ENCODE assay signal across 12 cellular contexts in the genomic region with DNA sequence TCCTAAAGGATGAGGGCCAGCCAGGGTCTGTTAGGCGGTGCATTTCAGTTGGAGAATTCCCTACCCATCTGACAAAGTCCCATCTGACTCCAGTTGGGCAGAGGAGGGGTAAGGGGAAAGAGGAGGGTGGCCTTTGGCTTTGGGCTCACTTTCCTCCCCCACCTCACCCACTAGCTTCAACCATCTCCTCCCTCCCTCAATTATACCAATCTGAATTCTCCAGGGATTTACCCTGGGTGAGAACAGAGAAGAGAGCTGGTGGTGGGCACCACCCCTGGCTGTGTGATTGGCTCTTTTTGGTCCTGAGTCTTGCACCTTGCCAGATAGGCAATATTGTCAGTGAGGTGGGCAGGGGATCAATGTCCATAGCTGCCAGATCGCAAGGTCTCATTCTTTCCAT. TPM values are rescaled to one million over a fixed set of nuclear protein-coding genes. Genes with fewer than 3 reads are reported as not detected.
DNase-seq lines count a peak whose midpoint lies in the region; ATAC-seq, FAIRE-seq and TF ChIP-seq lines count a peak whose summit lies in the region.
"Had no signal": no experiment of that assay in that cellular context is flagged by ENCODE, and none has a peak within 500 bp of the region (broad histone marks: within the 10 kb centered on the region; RNA-seq: fewer than 3 reads in every experiment).

No MANE protein-coding gene starts in this region.

- no peak for FAIRE-seq in astrocyte (lab: Jason Lieb, UNC)
- FAIRE-seq: colon had no signal

- H3K36me3 Mint-ChIP-seq in astrocyte (ENCODE audit: low read depth, unreplicated experiment), result peaks cover 6% of the 10 kb centered on the region
- peaks cover 0 to 12% (median 0%) of the 10 kb centered on the region in 5 donors for H3K36me3 Mint-ChIP-seq in naive thymus-derived CD4-positive, alpha-beta T cell

- TF ChIP-seq CTCF in DOHH2 (IDR thresholded peaks at IDR 0.05; ENCODE audit: low read depth, low read length, poor library complexity, severe bottlenecking) (no peak), astrocyte (IDR thresholded peaks at IDR 0.05; ENCODE audit: insufficient read depth, low read depth, low read length) (no peak)

- H4K20me1 ChIP-seq in DOHH2 (ENCODE audit: control insufficient read depth, insufficient read depth, low read depth, low read length), result peaks cover 40% of the 10 kb centered on the region
- peaks cover 38% of the 10 kb centered on the region for H4K20me1 ChIP-seq in astrocyte (ENCODE audit: insufficient read depth, low read length)

- peak overlapping the region; percentile 94; the same call in 1 of the 2 replicates for H3K27ac ChIP-seq in DOHH2 (ENCODE audit: low read depth, low read length)
- H3K27ac ChIP-seq in HUES6 (ENCODE audit: low read depth, low read length), result peak overlapping the region; percentile 1; the same call in 1 of the 2 replicates
- H3K27ac ChIP-seq in astrocyte (ENCODE audit: low read depth, low read length), result peak overlapping the region; percentile 22
- H3K27ac ChIP-seq in naive thymus-derived CD4-positive, alpha-beta T cell (ENCODE audit: low read depth, low read length), result peak overlapping the region; percentile 92
- H3K27ac ChIP-seq: hepatocyte had no signal

- H3K4me3 ChIP-seq in DOHH2 (ENCODE audit: low read length) (peak overlapping the region; percentile 80), HUES6 (ENCODE audit: low read depth, low read length) (peak overlapping the region; percentile 98; the same call in 1 of the 2 replicates), astrocyte (ENCODE audit: insufficient read depth, low read depth, low read length) (peak overlapping the region; percentile 74)
- no peak overlapping the region for H3K4me3 ChIP-seq in naive thymus-derived CD4-positive, alpha-beta T cell (ENCODE audit: low read length)
- H3K4me3 ChIP-seq: hepatocyte had no signal

- POLR2A ChIA-PET in naive thymus-derived CD4-positive, alpha-beta T cell (lab: Charles Lee), result interaction anchor here (0.8 to 1.0 kb wide), 3 partner anchors 8 to 1077 kb away, joined by 3 to 5 read pairs (median 3); a partner anchor contains a TSS

- peaks cover 59% of the 10 kb centered on the region for H3K79me2 ChIP-seq in DOHH2 (ENCODE audit: control insufficient read depth, low read length)
- peaks cover 50% of the 10 kb centered on the region for H3K79me2 ChIP-seq in astrocyte (ENCODE audit: insufficient read depth, low read length)

- intact Hi-C loops in naive thymus-derived CD4-positive, alpha-beta T cell (cut with micrococcal nuclease), result loop anchor here (5.0 to 10.0 kb wide), 9 partner anchors 58 to 1398 kb away; a partner anchor contains a TSS

- CTCF ChIA-PET in naive thymus-derived CD4-positive, alpha-beta T cell (lab: Charles Lee), result interaction anchor here (0.7 kb wide), 1 partner anchor 369 kb away, joined by 3 read pairs; no protein-coding TSS in a partner anchor

- no peaks in the 10 kb centered on the region for H3K27me3 Mint-ChIP-seq in astrocyte (ENCODE audit: low read depth, unreplicated experiment)
- H3K27me3 Mint-ChIP-seq in naive thymus-derived CD4-positive, alpha-beta T cell, result no peaks in the 10 kb centered on the region

- H2AFZ ChIP-seq in astrocyte (ENCODE audit: low read depth, low read length), result no peak overlapping the region
- H2AFZ ChIP-seq: hepatocyte had no signal

- DNase-seq in astrocyte (ENCODE audit: low read depth) (no peak), NCI-H524 (lab: John Stamatoyannopoulos, UW) (no peak)
- DNase-seq in naive thymus-derived CD4-positive, alpha-beta T cell, result no peak
- DNase-seq: NCI-H1930, SHP77 treated with DMSO at 0.1 percent for 48 hours had no signal

- peaks cover 64% of the 10 kb centered on the region for H3F3A ChIP-seq in DOHH2 (ENCODE audit: control insufficient read depth, insufficient read depth)

- peaks cover 20% of the 10 kb centered on the region for H3K4me1 Mint-ChIP-seq in astrocyte (ENCODE audit: low read depth, unreplicated experiment)
- peaks cover 20 to 64% (median 54%) of the 10 kb centered on the region in 7 donors for H3K4me1 Mint-ChIP-seq in naive thymus-derived CD4-positive, alpha-beta T cell

- ATAC-seq in naive thymus-derived CD4-positive, alpha-beta T cell, result no peak
- ATAC-seq in GM21423 (IDR thresholded peaks at IDR 0.05; ENCODE audit: unreplicated experiment), result no peak
- ATAC-seq in HG03442 (IDR thresholded peaks at IDR 0.05; ENCODE audit: unreplicated experiment), result no peak

- H3K4me1 ChIP-seq in DOHH2 (ENCODE audit: control insufficient read depth, low read length) (peaks cover 57% of the 10 kb centered on the region), HUES6 (ENCODE audit: control insufficient read depth, insufficient read depth, low read length) (peaks cover 51% of the 10 kb centered on the region), astrocyte (ENCODE audit: insufficient read depth, low read length) (peaks cover 66% of the 10 kb centered on the region)
- H3K4me1 ChIP-seq in naive thymus-derived CD4-positive, alpha-beta T cell (ENCODE audit: control insufficient read depth in 2 of 2, insufficient read depth in 2 of 2, low read length in 2 of 2), result peaks cover 13 to 19% of the 10 kb centered on the region in 2 donors

- H3K9me2 ChIP-seq in DOHH2 (replicated peaks; ENCODE audit: control insufficient read depth, low read length), result no peaks in the 10 kb centered on the region

- no peak overlapping the region for H3K27ac Mint-ChIP-seq in astrocyte (ENCODE audit: unreplicated experiment)
- peak overlapping the region in 8 of 9 donors; percentile 38 to 92 (median 72) for H3K27ac Mint-ChIP-seq in naive thymus-derived CD4-positive, alpha-beta T cell

- peak overlapping the region; percentile 69 for H3K4me2 ChIP-seq in DOHH2 (ENCODE audit: low read length)
- H3K4me2 ChIP-seq in astrocyte (ENCODE audit: low read length), result peak overlapping the region; percentile 97
- H3K4me2 ChIP-seq: hepatocyte had no signal

- no peaks in the 10 kb centered on the region for H3K9me3 Mint-ChIP-seq in astrocyte (ENCODE audit: unreplicated experiment)
- no peaks in the 10 kb centered on the region for H3K9me3 Mint-ChIP-seq in naive thymus-derived CD4-positive, alpha-beta T cell

- H3K27me3 ChIP-seq in DOHH2 (ENCODE audit: control insufficient read depth, low read length), result no peaks in the 10 kb centered on the region
- no peaks in the 10 kb centered on the region for H3K27me3 ChIP-seq in HUES6 (ENCODE audit: control insufficient read depth, insufficient read depth, low read length)
- no peaks in the 10 kb centered on the region for H3K27me3 ChIP-seq in astrocyte (ENCODE audit: insufficient read depth, low read length)
- H3K27me3 ChIP-seq in naive thymus-derived CD4-positive, alpha-beta T cell (ENCODE audit: control insufficient read depth in 2 of 2, insufficient read depth in 2 of 2, low read length in 2 of 2), result no peaks in the 10 kb centered on the region
- H3K27me3 ChIP-seq: hepatocyte had no signal

- no peaks in the 10 kb centered on the region for H3K9me3 ChIP-seq in DOHH2 (ENCODE audit: control insufficient read depth, insufficient read depth, low read length)
- H3K9me3 ChIP-seq in HUES6 (ENCODE audit: control insufficient read depth, insufficient read depth, low read depth, low read length), result no peaks in the 10 kb centered on the region
- no peaks in the 10 kb centered on the region for H3K9me3 ChIP-seq in astrocyte (ENCODE audit: insufficient read depth, low read depth, low read length)
- no peaks in the 10 kb centered on the region for H3K9me3 ChIP-seq in naive thymus-derived CD4-positive, alpha-beta T cell (ENCODE audit: control insufficient read depth in 2 of 3, low read length in 3 of 3)
- H3K9me3 ChIP-seq: HAP-1 had no signal

- no peak overlapping the region for H3K4me3 Mint-ChIP-seq in astrocyte (ENCODE audit: unreplicated experiment)
- H3K4me3 Mint-ChIP-seq in naive thymus-derived CD4-positive, alpha-beta T cell, result peak overlapping the region in 3 of 10 donors; percentile 9 to 87 (median 51)

- H3K36me3 ChIP-seq in DOHH2 (ENCODE audit: control insufficient read depth, low read length) (peaks cover 77% of the 10 kb centered on the region), HUES6 (ENCODE audit: control insufficient read depth, insufficient read depth, low read length) (peaks cover 66% of the 10 kb centered on the region), astrocyte (ENCODE audit: insufficient read depth, low read length) (peaks cover 19% of the 10 kb centered on the region)
- H3K36me3 ChIP-seq in naive thymus-derived CD4-positive, alpha-beta T cell (ENCODE audit: control insufficient read depth in 2 of 3, insufficient read depth in 3 of 3, low read length in 3 of 3), result peaks cover 3 to 58% (median 8%) of the 10 kb centered on the region in 3 experiments

- H3K9ac ChIP-seq in HUES6 (ENCODE audit: low read length), result peak overlapping the region; percentile 96
- H3K9ac ChIP-seq in astrocyte (ENCODE audit: low read length), result peak overlapping the region; percentile 85

RNA-seq across cellular contexts. Expression of a gene that starts 3.2 kb away (rescaled TPM):
- 109 and 199 TPM in 2 replicates for total RNA-seq in astrocyte
- 100 to 1,000 TPM in 2 of 5 experiments, 10 to 100 TPM in 3; 90.0 to 180 (median 95.3) TPM for total RNA-seq in naive thymus-derived CD4-positive, alpha-beta T cell
- 10 to 100 TPM; 35.7 to 41.0 TPM for polyA plus RNA-seq in naive thymus-derived CD4-positive, alpha-beta T cell

RNA-seq across cellular contexts. Expression of a gene that starts 8.9 kb away (rescaled TPM):
- total RNA-seq in astrocyte, result 11.1 and 13.9 TPM in 2 replicates
- total RNA-seq in naive thymus-derived CD4-positive, alpha-beta T cell, result 10 to 100 TPM; 13.9 to 24.2 (median 22.5) TPM
- polyA plus RNA-seq in naive thymus-derived CD4-positive, alpha-beta T cell, result 10 to 100 TPM; 32.3 to 45.5 TPM

Comparison
In these comparisons a context has a peak if more than half of its experiments do, and no peak if none do; other contexts are left out.
1. H3K27ac ChIP-seq: peak in every context shown above with its lines; median percentile 94 in DOHH2; 92 in naive thymus-derived CD4-positive, alpha-beta T cell; 22 in astrocyte; 1 in HUES6.